ENCODE assay signal across 8 cellular contexts in genomic region chr18:44826418-44827259, GRCh38.
DNase-seq lines count a peak whose midpoint lies in the region; ATAC-seq lines count a peak whose summit lies in the region.

No MANE protein-coding gene starts in this region.

- peak; percentile 76 for ATAC-seq in Right ventricle myocardium inferior
- ATAC-seq in GM21360 (IDR thresholded peaks at IDR 0.05; ENCODE audit: unreplicated experiment): no peak

- DNase-seq in Right ventricle myocardium inferior (ENCODE audit: missing footprints): no peak
- no peak for DNase-seq in cardiac septum (ENCODE audit: low spot score)
- DNase-seq in anterior cingulate cortex (lab: John Stamatoyannopoulos, UW): peak in 51 of 58 donors; percentile 6 to 88 (median 47)
- no peak for DNase-seq in activated CD4-positive, alpha-beta T cell treated with anti-CD3 and anti-CD28 coated beads for 48 hours
- no peak for DNase-seq in stimulated activated naive CD4-positive, alpha-beta T cell (lab: John Stamatoyannopoulos, UW)

- H3K27ac ChIP-seq in iPS-18a (ENCODE audit: low read length) (no peak overlapping the region), skin epidermis (peak overlapping the region in 16 of 21 experiments; percentile 27 to 79 (median 62))

- no peak overlapping the region for H3K4me3 ChIP-seq in iPS-18a (ENCODE audit: low read length)
- no peak overlapping the region for H3K4me3 ChIP-seq in skin epidermis

- no peaks in the 10 kb centered on the region for H3K27me3 ChIP-seq in iPS-18a (ENCODE audit: control insufficient read depth, insufficient read depth, low read length)

- intact Hi-C loops in Right ventricle myocardium inferior (cut with DNase I) (loop anchor here (5.0 kb wide), 1 partner anchor 34 kb away; no protein-coding TSS in a partner anchor), cardiac septum (cut with DNase I) (loop anchor here (10.0 kb wide), 1 partner anchor 142 kb away; the partner anchor contains the start of gene SETBP1)

- H3K4me1 ChIP-seq in iPS-18a (ENCODE audit: control insufficient read depth, low read depth, low read length): peaks cover 18% of the 10 kb centered on the region

- H3K9me3 ChIP-seq in iPS-18a (ENCODE audit: control insufficient read depth, low read depth, low read length): no peaks in the 10 kb centered on the region

- peak overlapping the region; percentile 4 for H3K9ac ChIP-seq in iPS-18a (ENCODE audit: low read length)

- no peaks in the 10 kb centered on the region for H3K36me3 ChIP-seq in iPS-18a (ENCODE audit: control insufficient read depth, low read depth, low read length)

Comparison
In these comparisons a context has a peak if more than half of its experiments do, and no peak if none do; other contexts are left out.
1. DNase-seq: peak in anterior cingulate cortex (51 of 58); none in Right ventricle myocardium inferior (single experiment), cardiac septum (single experiment), activated CD4-positive, alpha-beta T cell treated with anti-CD3 and anti-CD28 coated beads for 48 hours (single experiment) and stimulated activated naive CD4-positive, alpha-beta T cell (0 of 6).